20 cellular contexts compared by ENCODE assay signal in the genomic region with DNA sequence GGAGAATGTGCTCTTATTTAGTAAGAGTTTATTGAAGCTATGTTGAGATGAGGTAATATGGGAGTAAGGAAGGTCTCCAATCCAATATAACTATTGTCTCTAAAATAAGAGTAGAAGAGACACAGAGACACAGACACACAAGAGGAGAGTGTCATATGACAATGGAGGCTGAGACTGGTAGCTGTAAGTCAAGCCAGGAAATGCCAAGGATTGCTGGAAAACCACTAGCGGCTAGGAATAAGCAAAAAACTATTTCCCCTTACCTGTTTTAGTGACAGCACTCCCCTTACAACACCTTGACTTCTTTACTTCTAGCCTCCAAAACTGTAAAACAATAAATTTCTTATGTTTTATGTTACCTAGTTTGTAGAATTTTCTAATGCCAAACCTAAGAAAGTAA.
A peak's percentile ranks its signal among the peaks of the same experiment; 100 is the strongest.
DNase-seq lines count a peak whose midpoint lies in the region; ATAC-seq, FAIRE-seq and TF ChIP-seq lines count a peak whose summit lies in the region.
"Had no signal": no experiment of that assay in that cellular context is flagged by ENCODE, and none has a peak within 500 bp of the region (broad histone marks: within the 10 kb centered on the region; RNA-seq: fewer than 3 reads in every experiment).

No MANE protein-coding gene starts in this region.

- H3K27ac ChIP-seq in breast epithelium (no peak overlapping the region), RWPE2 (ENCODE audit: poor library complexity, severe bottlenecking) (peak overlapping the region; percentile 44), iPS DF 6.9 (ENCODE audit: low read length) (no peak overlapping the region), transverse colon (no peak overlapping the region)
- H3K27ac ChIP-seq: 22Rv1, A549, BLaER1 had no signal

- TF ChIP-seq CTCF in MCF 10A (IDR thresholded peaks at IDR 0.05; ENCODE audit: unreplicated experiment) (no peak), breast epithelium (IDR thresholded peaks at IDR 0.05) (no peak), RWPE2 (IDR thresholded peaks at IDR 0.05; ENCODE audit: poor library complexity, severe bottlenecking) (no peak), transverse colon (IDR thresholded peaks at IDR 0.05) (no peak)

- no peaks in the 10 kb centered on the region for H3K36me3 ChIP-seq in breast epithelium
- H3K36me3 ChIP-seq in RWPE2 (ENCODE audit: low read depth) = no peaks in the 10 kb centered on the region
- no peaks in the 10 kb centered on the region for H3K36me3 ChIP-seq in iPS DF 6.9 (ENCODE audit: control insufficient read depth, insufficient read depth, low read length)
- no peaks in the 10 kb centered on the region for H3K36me3 ChIP-seq in transverse colon
- H3K36me3 ChIP-seq: BLaER1 had no signal

- in situ Hi-C loops in transverse colon (cut with MboI; ENCODE audit: low pct_ligation_motif_present in 1 of 4, low pct_unique_long_range_greater_than_20kb in 1 of 4, low sequenced_read_pairs in 3 of 4) = no loop called here

- H3K4me1 Mint-ChIP-seq in MCF 10A (ENCODE audit: insufficient read depth, unreplicated experiment) = peaks cover 19% of the 10 kb centered on the region
- H3K4me1 Mint-ChIP-seq: CD14-positive monocyte; CD4-positive, alpha-beta memory T cell had no signal

- H3K4me1 ChIP-seq in breast epithelium (no peaks in the 10 kb centered on the region), RWPE2 (ENCODE audit: insufficient read depth, poor library complexity, severe bottlenecking) (peaks cover 15% of the 10 kb centered on the region), iPS DF 6.9 (ENCODE audit: control insufficient read depth, insufficient read depth, low read length) (no peaks in the 10 kb centered on the region), transverse colon (no peaks in the 10 kb centered on the region)
- H3K4me1 ChIP-seq: A549, BLaER1 had no signal

- H3K27ac Mint-ChIP-seq in MCF 10A (ENCODE audit: low read depth, unreplicated experiment) = peak overlapping the region; percentile 64
- H3K27ac Mint-ChIP-seq: CD14-positive monocyte; CD4-positive, alpha-beta memory T cell; H9 had no signal

- peak; percentile 85 for ATAC-seq in RWPE2 (ENCODE audit: low read depth)
- no peak for ATAC-seq in GM19351 (IDR thresholded peaks at IDR 0.05; ENCODE audit: unreplicated experiment)
- ATAC-seq: A549 had no signal

- H3K27me3 ChIP-seq in breast epithelium = no peaks in the 10 kb centered on the region
- no peaks in the 10 kb centered on the region for H3K27me3 ChIP-seq in RWPE2 (ENCODE audit: insufficient read depth, poor library complexity, severe bottlenecking)
- no peaks in the 10 kb centered on the region for H3K27me3 ChIP-seq in iPS DF 6.9 (ENCODE audit: control insufficient read depth, insufficient read depth, low read length)
- no peaks in the 10 kb centered on the region for H3K27me3 ChIP-seq in transverse colon
- H3K27me3 ChIP-seq: BLaER1 had no signal

- DNase-seq in MCF 10A (ENCODE audit: unreplicated experiment) (peak; percentile 8), breast epithelium (ENCODE audit: low spot score in 2 of 2) (no peak), RWPE2 (ENCODE audit: low spot score) (no peak), iPS DF 6.9 (ENCODE audit: low read depth, low spot score) (peak; percentile 1), urothelium cell line (ENCODE audit: low spot score) (peak; percentile 38), transverse colon (no peak), kidney glomerular epithelial cell (lab: John Stamatoyannopoulos, UW) (no peak)
- DNase-seq: CD4-positive, alpha-beta memory T cell; DMS153; DMS79; GDM1; GOT3; H9 had no signal

- POLR2A ChIA-PET in MCF 10A (lab: Yijun Ruan, JAX) = no interaction called here

- CTCF ChIA-PET in MCF 10A (lab: Yijun Ruan, JAX) = no interaction called here

- TF ChIP-seq EP300 in transverse colon (IDR thresholded peaks at IDR 0.05; ENCODE audit: low read depth) = no peak

- H3K4me3 ChIP-seq in breast epithelium (no peak overlapping the region), RWPE2 (ENCODE audit: severe bottlenecking) (no peak overlapping the region), iPS DF 6.9 (ENCODE audit: low read length) (no peak overlapping the region), transverse colon (no peak overlapping the region)
- H3K4me3 ChIP-seq: A549, BLaER1 had no signal

- TF ChIP-seq POLR2A in breast epithelium (IDR thresholded peaks at IDR 0.05) (no peak), transverse colon (IDR thresholded peaks at IDR 0.05) (no peak)

- no peaks in the 10 kb centered on the region for H3K9me3 ChIP-seq in breast epithelium
- no peaks in the 10 kb centered on the region for H3K9me3 ChIP-seq in RWPE2 (ENCODE audit: severe bottlenecking)
- H3K9me3 ChIP-seq in iPS DF 6.9 (ENCODE audit: control insufficient read depth, insufficient read depth, low read length) = no peaks in the 10 kb centered on the region
- peaks cover 0 to 8% of the 10 kb centered on the region in 2 donors for H3K9me3 ChIP-seq in transverse colon
- H3K9me3 ChIP-seq: A549, BLaER1 had no signal

- no peaks in the 10 kb centered on the region for H3K9me3 Mint-ChIP-seq in MCF 10A (ENCODE audit: unreplicated experiment)

- H3K4me3 Mint-ChIP-seq in MCF 10A (ENCODE audit: unreplicated experiment) = no peak overlapping the region
- H3K4me3 Mint-ChIP-seq: CD14-positive monocyte; CD4-positive, alpha-beta memory T cell; H9 had no signal

- no TSS peak for BruUV-seq in MCF 10A (replicated peaks; lab: Mats Ljungman, UMichigan)

- intact Hi-C loops in MCF 10A (cut with micrococcal nuclease) = no loop called here
- intact Hi-C loops in breast epithelium (cut with DNase I; ENCODE audit: low total_unique reads) = no loop called here
- intact Hi-C loops in transverse colon (cut with DNase I; ENCODE audit: low total_unique reads) = no loop called here

- no peak for FAIRE-seq in urothelium cell line (lab: Jason Lieb, UNC)
- FAIRE-seq: A549, GM12892, GM18507 had no signal

- WGBS in iPS DF 6.9 (ENCODE audit: insufficient coverage, insufficient read length) = no CpG with 5 or more reads among the region's 1 CpG
- WGBS in transverse colon (ENCODE audit: low coverage in 1 of 2), 2 donors = 71 to 80% methylated on average over 1 of the region's 1 CpG

- no peaks in the 10 kb centered on the region for H3K36me3 Mint-ChIP-seq in MCF 10A (ENCODE audit: insufficient read depth, unreplicated experiment)
- H3K36me3 Mint-ChIP-seq: CD14-positive monocyte; CD4-positive, alpha-beta memory T cell had no signal

- no peaks in the 10 kb centered on the region for H3K27me3 Mint-ChIP-seq in MCF 10A (ENCODE audit: insufficient read depth, unreplicated experiment)
- H3K27me3 Mint-ChIP-seq: CD4-positive, alpha-beta memory T cell had no signal

Comparison
In these comparisons a context has a peak if more than half of its experiments do, and no peak if none do; other contexts are left out.
1. DNase-seq: peak in MCF 10A (single experiment), iPS DF 6.9 (single experiment) and urothelium cell line (single experiment); none in breast epithelium (0 of 2), RWPE2 (single experiment), transverse colon (single experiment) and kidney glomerular epithelial cell (single experiment).